ENCODE assay signal across 9 cellular contexts in the genomic region with DNA sequence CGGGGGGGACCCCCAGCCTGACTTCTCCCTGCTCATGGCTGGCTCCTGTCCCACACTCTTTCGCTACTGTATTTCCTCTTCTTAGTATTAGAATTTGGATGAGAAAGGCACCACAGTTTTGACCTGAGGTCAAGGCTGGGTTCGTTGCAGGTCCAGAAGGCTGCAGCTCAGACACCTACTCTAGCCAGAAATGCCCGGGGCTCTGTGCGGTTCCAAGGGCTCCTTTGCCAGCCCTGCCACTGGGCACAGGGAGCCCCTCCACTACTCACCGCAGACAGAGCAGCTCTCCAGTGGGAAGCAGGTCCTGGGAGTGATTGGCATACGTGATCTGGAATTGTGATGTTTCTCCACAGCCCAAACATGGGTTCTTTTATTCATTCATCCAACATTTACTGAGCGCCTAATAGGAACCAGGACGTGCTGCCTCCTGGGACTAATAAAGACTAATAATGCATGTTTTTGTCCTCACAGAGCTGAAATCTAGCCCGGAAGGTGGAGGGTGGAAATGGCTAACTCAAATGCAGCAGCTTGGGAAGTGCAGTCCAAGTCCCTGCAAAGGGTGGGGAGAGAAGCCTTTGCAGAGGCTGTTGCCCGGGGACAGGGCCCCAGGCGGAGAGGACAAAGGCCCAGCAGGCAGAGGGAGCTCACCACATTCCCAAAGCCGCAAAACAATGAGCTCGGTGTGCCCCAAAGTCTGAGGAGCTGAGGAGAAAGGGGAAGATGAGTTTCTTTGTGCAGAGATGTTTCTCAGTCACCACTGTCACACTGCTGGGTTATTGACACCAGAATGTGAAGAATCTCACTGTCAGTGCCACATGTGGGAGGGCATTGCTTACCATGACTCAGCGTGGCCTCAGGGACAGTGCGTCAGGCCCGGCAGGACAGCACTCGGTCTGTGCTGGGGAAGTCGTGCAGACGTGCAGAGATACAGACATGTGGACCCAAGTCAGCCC.
DNase-seq lines count a peak whose midpoint lies in the region; ATAC-seq and TF ChIP-seq lines count a peak whose summit lies in the region.
"Had no signal": no experiment of that assay in that cellular context is flagged by ENCODE, and none has a peak within 500 bp of the region (broad histone marks: within the 10 kb centered on the region; RNA-seq: fewer than 3 reads in every experiment).

No MANE protein-coding gene starts in this region.

- peaks cover 11 to 15% of the 10 kb centered on the region in 2 donors for H3K36me3 Mint-ChIP-seq in activated T-cell treated with anti-CD3 and anti-CD28 coated beads, Interleukin-2, amount 50 U/mL, for 72 hours (ENCODE audit: insufficient read depth in 2 of 2)
- peaks cover 61% of the 10 kb centered on the region for H3K36me3 Mint-ChIP-seq in activated T-helper 17 cell treated with anti-CD3 and anti-CD28 coated beads, Interleukin-2, amount 50 U/mL, for 72 hours (ENCODE audit: low read depth)
- H3K36me3 Mint-ChIP-seq in CD4-positive, alpha-beta T cell (ENCODE audit: low read depth), result peaks cover 12% of the 10 kb centered on the region

- H3K27me3 Mint-ChIP-seq in activated T-cell treated with anti-CD3 and anti-CD28 coated beads, Interleukin-2, amount 50 U/mL, for 72 hours (ENCODE audit: low read depth), result no peaks in the 10 kb centered on the region
- H3K27me3 Mint-ChIP-seq in activated T-helper 17 cell treated with anti-CD3 and anti-CD28 coated beads, Interleukin-2, amount 50 U/mL, for 72 hours, result no peaks in the 10 kb centered on the region
- H3K27me3 Mint-ChIP-seq in CD4-positive, alpha-beta T cell, result no peaks in the 10 kb centered on the region

- H3K9ac ChIP-seq in skeletal muscle tissue (ENCODE audit: low read depth in 1 of 3, low read length in 3 of 3), result peak overlapping the region in 2 of 3 donors; percentile 24 to 62

- POLR2A ChIA-PET in CD4-positive, alpha-beta T cell (lab: Charles Lee), result no interaction called here

- H3K9me3 Mint-ChIP-seq in activated T-cell treated with anti-CD3 and anti-CD28 coated beads, Interleukin-2, amount 50 U/mL, for 72 hours, result peaks cover 0 to 2% of the 10 kb centered on the region in 2 donors
- H3K9me3 Mint-ChIP-seq in activated T-helper 17 cell treated with anti-CD3 and anti-CD28 coated beads, Interleukin-2, amount 50 U/mL, for 72 hours, result no peaks in the 10 kb centered on the region
- H3K9me3 Mint-ChIP-seq in CD4-positive, alpha-beta T cell, result no peaks in the 10 kb centered on the region

- peaks cover 0 to 43% (median 34%) of the 10 kb centered on the region in 3 donors for H3K4me1 ChIP-seq in skeletal muscle tissue (ENCODE audit: control insufficient read depth in 3 of 3, insufficient read depth in 3 of 3, low read length in 3 of 3)

- H3K27ac ChIP-seq in skeletal muscle tissue (ENCODE audit: low read depth, low read length), result peak overlapping the region; percentile 61
- no peak overlapping the region for H3K27ac ChIP-seq in CD4-positive, alpha-beta T cell (ENCODE audit: low read depth, low read length)

- no peak overlapping the region for H3K4me3 Mint-ChIP-seq in activated T-cell treated with anti-CD3 and anti-CD28 coated beads, Interleukin-2, amount 50 U/mL, for 72 hours
- H3K4me3 Mint-ChIP-seq in activated T-helper 17 cell treated with anti-CD3 and anti-CD28 coated beads, Interleukin-2, amount 50 U/mL, for 72 hours, result peak overlapping the region; percentile 41
- no peak overlapping the region for H3K4me3 Mint-ChIP-seq in CD4-positive, alpha-beta T cell

- H3K4me3 ChIP-seq in skeletal muscle tissue (ENCODE audit: low read length in 3 of 3), result peak overlapping the region in 1 of 3 donors; percentile 21

- H3K27me3 ChIP-seq in skeletal muscle tissue (ENCODE audit: control insufficient read depth in 3 of 3, insufficient read depth in 3 of 3, low read length in 3 of 3), result no peaks in the 10 kb centered on the region
- H3K27me3 ChIP-seq in CD4-positive, alpha-beta T cell (ENCODE audit: control insufficient read depth, insufficient read depth, low read length), result no peaks in the 10 kb centered on the region

- DNase-seq in activated T-cell treated with anti-CD3 and anti-CD28 coated beads, Interleukin-2, amount 50 U/mL, for 72 hours, result no peak
- no peak for DNase-seq in activated T-cell treated with anti-CD3 and anti-CD28 coated beads, Interleukin-2, amount 50 U/mL, for 1 hour
- peak; percentile 75 for DNase-seq in iPS DF 19.7 (ENCODE audit: low read depth, low spot score)
- DNase-seq in CD4-positive, alpha-beta T cell, result no peak
- DNase-seq: activated T-cell treated with anti-CD3 and anti-CD28 coated beads, Interleukin-2, amount 50 U/mL, for 48 hours had no signal

- intact Hi-C loops in CD4-positive, alpha-beta T cell (cut with DNase I, micrococcal nuclease), result no loop called here

- TF ChIP-seq CTCF in CD4-positive, alpha-beta T cell (IDR thresholded peaks at IDR 0.05), result no peak

- H3K36me3 ChIP-seq in skeletal muscle tissue (ENCODE audit: control insufficient read depth in 3 of 3, insufficient read depth in 3 of 3, low read length in 3 of 3), result peaks cover 0 to 3% (median 2%) of the 10 kb centered on the region in 3 donors

- H3K27ac Mint-ChIP-seq in activated T-cell treated with anti-CD3 and anti-CD28 coated beads, Interleukin-2, amount 50 U/mL, for 72 hours, result peak overlapping the region; percentile 35
- peak overlapping the region; percentile 12 for H3K27ac Mint-ChIP-seq in activated T-helper 17 cell treated with anti-CD3 and anti-CD28 coated beads, Interleukin-2, amount 50 U/mL, for 72 hours
- H3K27ac Mint-ChIP-seq in CD4-positive, alpha-beta T cell, result no peak overlapping the region

- H3K9me3 ChIP-seq in skeletal muscle tissue (ENCODE audit: control insufficient read depth in 3 of 3, low read length in 3 of 3), result no peaks in the 10 kb centered on the region
- no peaks in the 10 kb centered on the region for H3K9me3 ChIP-seq in CD4-positive, alpha-beta T cell (ENCODE audit: control insufficient read depth, low read length)

- CTCF ChIA-PET in CD4-positive, alpha-beta T cell (lab: Charles Lee), result interaction anchor here (1.8 kb wide), 1 partner anchor 446 kb away, joined by 4 read pairs; no protein-coding TSS in a partner anchor

- ATAC-seq in activated T-cell treated with anti-CD3 and anti-CD28 coated beads, Interleukin-2, amount 50 U/mL, for 72 hours (replicated peaks in 1 of 2), result no peak
- ATAC-seq in activated T-helper 17 cell treated with anti-CD3 and anti-CD28 coated beads, Interleukin-2, amount 50 U/mL, for 72 hours (replicated peaks), result no peak
- ATAC-seq in HG03108 (IDR thresholded peaks at IDR 0.05; ENCODE audit: unreplicated experiment) (no peak), GM19455 (IDR thresholded peaks at IDR 0.05; ENCODE audit: unreplicated experiment) (no peak)
- ATAC-seq in CD4-positive, alpha-beta T cell (ENCODE audit: poor library complexity), result no peak

- H3K4me1 Mint-ChIP-seq in activated T-cell treated with anti-CD3 and anti-CD28 coated beads, Interleukin-2, amount 50 U/mL, for 72 hours (ENCODE audit: low read depth), result peaks cover 77% of the 10 kb centered on the region
- peaks cover 48% of the 10 kb centered on the region for H3K4me1 Mint-ChIP-seq in activated T-helper 17 cell treated with anti-CD3 and anti-CD28 coated beads, Interleukin-2, amount 50 U/mL, for 72 hours
- peaks cover 75% of the 10 kb centered on the region for H3K4me1 Mint-ChIP-seq in CD4-positive, alpha-beta T cell (ENCODE audit: low read depth)
